1 cellular context compared by ENCODE assay signal in genomic region chr18:74316257-74317180, GRCh38.
TF ChIP-seq lines count a peak whose summit lies in the region.

No MANE protein-coding gene starts in this region.

TF ChIP-seq in HepG2, 621 proteins besides CTCF, POLR2A, EP300 and RAD21 (continued from another document and continues in another):
- TF ChIP-seq, protein P1, sequence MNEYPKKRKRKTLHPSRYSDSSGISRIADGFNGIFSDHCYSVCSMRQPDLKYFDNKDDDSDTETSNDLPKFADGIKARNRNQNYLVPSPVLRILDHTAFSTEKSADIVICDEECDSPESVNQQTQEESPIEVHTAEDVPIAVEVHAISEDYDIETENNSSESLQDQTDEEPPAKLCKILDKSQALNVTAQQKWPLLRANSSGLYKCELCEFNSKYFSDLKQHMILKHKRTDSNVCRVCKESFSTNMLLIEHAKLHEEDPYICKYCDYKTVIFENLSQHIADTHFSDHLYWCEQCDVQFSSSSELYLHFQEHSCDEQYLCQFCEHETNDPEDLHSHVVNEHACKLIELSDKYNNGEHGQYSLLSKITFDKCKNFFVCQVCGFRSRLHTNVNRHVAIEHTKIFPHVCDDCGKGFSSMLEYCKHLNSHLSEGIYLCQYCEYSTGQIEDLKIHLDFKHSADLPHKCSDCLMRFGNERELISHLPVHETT (CRISPR knock-in tag; conservative IDR thresholded peaks at IDR 0.05), result no peak
- TF ChIP-seq DNMT1 (CRISPR knock-in tag; IDR thresholded peaks at IDR 0.05) (no peak), CCDC6 (CRISPR knock-in tag; IDR thresholded peaks at IDR 0.05) (no peak), ZNF367 (CRISPR knock-in tag; IDR thresholded peaks at IDR 0.05; ENCODE audit: borderline replicate concordance) (no peak), ZFAT (CRISPR knock-in tag; conservative IDR thresholded peaks at IDR 0.05) (no peak), RFX1 (IDR thresholded peaks at IDR 0.05) (no peak), SOX6 (IDR thresholded peaks at IDR 0.05) (no peak), SOX6 (CRISPR knock-in tag; IDR thresholded peaks at IDR 0.05) (peak; percentile 83), ZNF225 (CRISPR knock-in tag; IDR thresholded peaks at IDR 0.05) (no peak), TEAD3 (CRISPR knock-in tag; optimal IDR thresholded peaks at IDR 0.05; ENCODE audit: borderline replicate concordance) (peak; percentile 100), TBL1XR1 (IDR thresholded peaks at IDR 0.05; ENCODE audit: borderline replicate concordance, low read length, partially characterized antibody) (peak; percentile 90), GTF3A (CRISPR knock-in tag; conservative IDR thresholded peaks at IDR 0.05) (no peak), DDIT3 (CRISPR knock-in tag; IDR thresholded peaks at IDR 0.05) (no peak), ZNF547 (CRISPR knock-in tag; IDR thresholded peaks at IDR 0.05) (no peak), HDAC2 (CRISPR knock-in tag; IDR thresholded peaks at IDR 0.05) (0 out of 2 replicates have a peak, but pooled peaks have one; percentile 65), ATF2 (CRISPR knock-in tag; IDR thresholded peaks at IDR 0.05) (peak; percentile 59), GATAD2A (CRISPR knock-in tag; IDR thresholded peaks at IDR 0.05) (peak; percentile 64; the same call in 1 of the 2 replicates), TMF1 (CRISPR knock-in tag; IDR thresholded peaks at IDR 0.05; ENCODE audit: low read depth) (no peak), ZNF281 (CRISPR knock-in tag; IDR thresholded peaks at IDR 0.05; ENCODE audit: borderline replicate concordance) (no peak), MAF1 (CRISPR knock-in tag; IDR thresholded peaks at IDR 0.05; ENCODE audit: borderline replicate concordance) (no peak), ZFP62 (CRISPR knock-in tag; IDR thresholded peaks at IDR 0.05) (no peak), CEBPG (CRISPR knock-in tag; IDR thresholded peaks at IDR 0.05) (peak; percentile 83), ZNF24 (IDR thresholded peaks at IDR 0.05) (no peak), ZNF891 (CRISPR knock-in tag; IDR thresholded peaks at IDR 0.05) (no peak), IKZF5 (CRISPR knock-in tag; IDR thresholded peaks at IDR 0.05) (no peak), ZBTB7A (CRISPR knock-in tag; IDR thresholded peaks at IDR 0.05) (no peak), RAD51 (IDR thresholded peaks at IDR 0.05; ENCODE audit: borderline replicate concordance) (no peak), SP140L (CRISPR knock-in tag; IDR thresholded peaks at IDR 0.05; ENCODE audit: borderline replicate concordance) (no peak), ZNF614 (CRISPR knock-in tag; IDR thresholded peaks at IDR 0.05; ENCODE audit: borderline replicate concordance) (no peak), BRCA1 (CRISPR knock-in tag; IDR thresholded peaks at IDR 0.05) (no peak), CSRNP2 (CRISPR knock-in tag; conservative IDR thresholded peaks at IDR 0.05; ENCODE audit: low read depth) (no peak), ZBTB33 (CRISPR knock-in tag; IDR thresholded peaks at IDR 0.05) (no peak), MBNL3 (CRISPR knock-in tag; conservative IDR thresholded peaks at IDR 0.05) (no peak), ZNF235 (CRISPR knock-in tag; IDR thresholded peaks at IDR 0.05; ENCODE audit: borderline replicate concordance) (no peak), ZNF331 (CRISPR knock-in tag; IDR thresholded peaks at IDR 0.05) (0 out of 2 replicates have a peak, but pooled peaks have one; percentile 60), RELA (CRISPR knock-in tag; IDR thresholded peaks at IDR 0.05) (no peak), ZEB1 (IDR thresholded peaks at IDR 0.05; ENCODE audit: insufficient replicate concordance, low read depth) (peak; percentile 60), ZNF382 (CRISPR knock-in tag; IDR thresholded peaks at IDR 0.05; ENCODE audit: borderline replicate concordance) (no peak), ZNF841 (CRISPR knock-in tag; IDR thresholded peaks at IDR 0.05; ENCODE audit: borderline replicate concordance) (no peak), FOSL2 (CRISPR knock-in tag; IDR thresholded peaks at IDR 0.05) (peak; percentile 62), SP4 (CRISPR knock-in tag; IDR thresholded peaks at IDR 0.05) (no peak), BORCS8-MEF2B (CRISPR knock-in tag; IDR thresholded peaks at IDR 0.05) (no peak), SYNCRIP (IDR thresholded peaks at IDR 0.05; ENCODE audit: insufficient read depth, low read depth, low read length) (no peak), ZNF564 (CRISPR knock-in tag; IDR thresholded peaks at IDR 0.05) (no peak), ISL2 (CRISPR knock-in tag; IDR thresholded peaks at IDR 0.05) (no peak), HCFC1 (IDR thresholded peaks at IDR 0.05; ENCODE audit: low read depth, low read length) (no peak), TEF (CRISPR knock-in tag; IDR thresholded peaks at IDR 0.05) (no peak), ZNF709 (CRISPR knock-in tag; IDR thresholded peaks at IDR 0.05) (no peak), ZNF746 (CRISPR knock-in tag; IDR thresholded peaks at IDR 0.05) (no peak), MATR3 (CRISPR knock-in tag; IDR thresholded peaks at IDR 0.05) (no peak), ZSCAN12 (CRISPR knock-in tag; IDR thresholded peaks at IDR 0.05) (no peak)
- TF ChIP-seq, protein P2, sequence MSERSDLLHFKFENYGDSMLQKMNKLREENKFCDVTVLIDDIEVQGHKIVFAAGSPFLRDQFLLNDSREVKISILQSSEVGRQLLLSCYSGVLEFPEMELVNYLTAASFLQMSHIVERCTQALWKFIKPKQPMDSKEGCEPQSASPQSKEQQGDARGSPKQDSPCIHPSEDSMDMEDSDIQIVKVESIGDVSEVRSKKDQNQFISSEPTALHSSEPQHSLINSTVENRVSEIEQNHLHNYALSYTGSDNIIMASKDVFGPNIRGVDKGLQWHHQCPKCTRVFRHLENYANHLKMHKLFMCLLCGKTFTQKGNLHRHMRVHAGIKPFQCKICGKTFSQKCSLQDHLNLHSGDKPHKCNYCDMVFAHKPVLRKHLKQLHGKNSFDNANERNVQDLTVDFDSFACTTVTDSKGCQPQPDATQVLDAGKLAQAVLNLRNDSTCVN (CRISPR knock-in tag; IDR thresholded peaks at IDR 0.05; ENCODE audit: borderline replicate concordance), result no peak
- TF ChIP-seq, protein P3, sequence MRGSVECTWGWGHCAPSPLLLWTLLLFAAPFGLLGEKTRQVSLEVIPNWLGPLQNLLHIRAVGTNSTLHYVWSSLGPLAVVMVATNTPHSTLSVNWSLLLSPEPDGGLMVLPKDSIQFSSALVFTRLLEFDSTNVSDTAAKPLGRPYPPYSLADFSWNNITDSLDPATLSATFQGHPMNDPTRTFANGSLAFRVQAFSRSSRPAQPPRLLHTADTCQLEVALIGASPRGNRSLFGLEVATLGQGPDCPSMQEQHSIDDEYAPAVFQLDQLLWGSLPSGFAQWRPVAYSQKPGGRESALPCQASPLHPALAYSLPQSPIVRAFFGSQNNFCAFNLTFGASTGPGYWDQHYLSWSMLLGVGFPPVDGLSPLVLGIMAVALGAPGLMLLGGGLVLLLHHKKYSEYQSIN (CRISPR knock-in tag; IDR thresholded peaks at IDR 0.05; ENCODE audit: borderline replicate concordance), result no peak
- TF ChIP-seq, protein P4, sequence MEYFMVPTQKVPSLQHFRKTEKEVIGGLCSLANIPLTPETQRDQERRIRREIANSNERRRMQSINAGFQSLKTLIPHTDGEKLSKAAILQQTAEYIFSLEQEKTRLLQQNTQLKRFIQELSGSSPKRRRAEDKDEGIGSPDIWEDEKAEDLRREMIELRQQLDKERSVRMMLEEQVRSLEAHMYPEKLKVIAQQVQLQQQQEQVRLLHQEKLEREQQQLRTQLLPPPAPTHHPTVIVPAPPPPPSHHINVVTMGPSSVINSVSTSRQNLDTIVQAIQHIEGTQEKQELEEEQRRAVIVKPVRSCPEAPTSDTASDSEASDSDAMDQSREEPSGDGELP (IDR thresholded peaks at IDR 0.05; ENCODE audit: borderline replicate concordance, low read depth), result no peak
- TF ChIP-seq, protein P5, sequence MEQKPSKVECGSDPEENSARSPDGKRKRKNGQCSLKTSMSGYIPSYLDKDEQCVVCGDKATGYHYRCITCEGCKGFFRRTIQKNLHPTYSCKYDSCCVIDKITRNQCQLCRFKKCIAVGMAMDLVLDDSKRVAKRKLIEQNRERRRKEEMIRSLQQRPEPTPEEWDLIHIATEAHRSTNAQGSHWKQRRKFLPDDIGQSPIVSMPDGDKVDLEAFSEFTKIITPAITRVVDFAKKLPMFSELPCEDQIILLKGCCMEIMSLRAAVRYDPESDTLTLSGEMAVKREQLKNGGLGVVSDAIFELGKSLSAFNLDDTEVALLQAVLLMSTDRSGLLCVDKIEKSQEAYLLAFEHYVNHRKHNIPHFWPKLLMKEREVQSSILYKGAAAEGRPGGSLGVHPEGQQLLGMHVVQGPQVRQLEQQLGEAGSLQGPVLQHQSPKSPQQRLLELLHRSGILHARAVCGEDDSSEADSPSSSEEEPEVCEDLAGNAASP (CRISPR knock-in tag; IDR thresholded peaks at IDR 0.05; ENCODE audit: borderline replicate concordance), result no peak
